Comparison of ENCODE assay signal across 1 cellular context in genomic region chr17:7915611-7916382, GRCh38.
TF ChIP-seq lines count a peak whose summit lies in the region.

TSS of gene RNF227 (minus strand) at chr17:7916289. CDS start at chr17:7916195, 94 bp downstream.

TF ChIP-seq in WTC11, 78 proteins besides CTCF, POLR2A, EP300 and RAD21 (continued from another document):
- TF ChIP-seq AFF4 (CRISPR knock-in tag; IDR thresholded peaks at IDR 0.05; ENCODE audit: borderline replicate concordance) (no peak), ZNF423 (CRISPR knock-in tag; IDR thresholded peaks at IDR 0.05) (no peak), MXD4 (CRISPR knock-in tag; IDR thresholded peaks at IDR 0.05; ENCODE audit: borderline replicate concordance) (no peak), JAZF1 (CRISPR knock-in tag; IDR thresholded peaks at IDR 0.05) (no peak), PREB (CRISPR knock-in tag; IDR thresholded peaks at IDR 0.05; ENCODE audit: borderline replicate concordance) (0 out of 2 replicates have a peak, but pooled peaks have one; percentile 2), NR3C1 (CRISPR knock-in tag; conservative IDR thresholded peaks at IDR 0.05; ENCODE audit: low read depth) (peak; percentile 95; the same call in 1 of the 2 replicates), ESRRA (CRISPR knock-in tag; IDR thresholded peaks at IDR 0.05; ENCODE audit: borderline replicate concordance) (peak; percentile 69; the same call in 1 of the 2 replicates), NR1H2 (CRISPR knock-in tag; IDR thresholded peaks at IDR 0.05) (peak; percentile 65; the same call in 1 of the 2 replicates), GABPB1 (CRISPR knock-in tag; IDR thresholded peaks at IDR 0.05) (peak; percentile 73; the same call in 1 of the 2 replicates), NR2C2 (CRISPR knock-in tag; IDR thresholded peaks at IDR 0.05) (peak; percentile 13; the same call in 1 of the 2 replicates), TCF7 (CRISPR knock-in tag; IDR thresholded peaks at IDR 0.05; ENCODE audit: low read depth) (peak; percentile 91; the same call in 1 of the 2 replicates), ETV6 (CRISPR knock-in tag; IDR thresholded peaks at IDR 0.05) (peak; percentile 85), FOXP1 (CRISPR knock-in tag; IDR thresholded peaks at IDR 0.05; ENCODE audit: borderline replicate concordance) (peak; percentile 99), RORB (CRISPR knock-in tag; IDR thresholded peaks at IDR 0.05) (no peak), ZNF281 (CRISPR knock-in tag; IDR thresholded peaks at IDR 0.05) (peak; percentile 90), ZNF121 (CRISPR knock-in tag; IDR thresholded peaks at IDR 0.05) (no peak), USF1 (CRISPR knock-in tag; IDR thresholded peaks at IDR 0.05) (peak; percentile 92), NFATC4 (CRISPR knock-in tag; IDR thresholded peaks at IDR 0.05) (no peak), ATF1 (CRISPR knock-in tag; IDR thresholded peaks at IDR 0.05) (0 out of 2 replicates have a peak, but pooled peaks have one; percentile 43), STAT6 (CRISPR knock-in tag; conservative IDR thresholded peaks at IDR 0.05; ENCODE audit: low read depth) (no peak), SOX15 (CRISPR knock-in tag; IDR thresholded peaks at IDR 0.05) (no peak), E2F5 (CRISPR knock-in tag; IDR thresholded peaks at IDR 0.05) (peak; percentile 69; the same call in 1 of the 2 replicates), SP1 (CRISPR knock-in tag; conservative IDR thresholded peaks at IDR 0.05) (peak; percentile 87), TEAD1 (CRISPR knock-in tag; IDR thresholded peaks at IDR 0.05) (peak; percentile 98)
- TF ChIP-seq, protein P1, sequence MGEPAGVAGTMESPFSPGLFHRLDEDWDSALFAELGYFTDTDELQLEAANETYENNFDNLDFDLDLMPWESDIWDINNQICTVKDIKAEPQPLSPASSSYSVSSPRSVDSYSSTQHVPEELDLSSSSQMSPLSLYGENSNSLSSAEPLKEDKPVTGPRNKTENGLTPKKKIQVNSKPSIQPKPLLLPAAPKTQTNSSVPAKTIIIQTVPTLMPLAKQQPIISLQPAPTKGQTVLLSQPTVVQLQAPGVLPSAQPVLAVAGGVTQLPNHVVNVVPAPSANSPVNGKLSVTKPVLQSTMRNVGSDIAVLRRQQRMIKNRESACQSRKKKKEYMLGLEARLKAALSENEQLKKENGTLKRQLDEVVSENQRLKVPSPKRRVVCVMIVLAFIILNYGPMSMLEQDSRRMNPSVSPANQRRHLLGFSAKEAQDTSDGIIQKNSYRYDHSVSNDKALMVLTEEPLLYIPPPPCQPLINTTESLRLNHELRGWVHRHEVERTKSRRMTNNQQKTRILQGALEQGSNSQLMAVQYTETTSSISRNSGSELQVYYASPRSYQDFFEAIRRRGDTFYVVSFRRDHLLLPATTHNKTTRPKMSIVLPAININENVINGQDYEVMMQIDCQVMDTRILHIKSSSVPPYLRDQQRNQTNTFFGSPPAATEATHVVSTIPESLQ (CRISPR knock-in tag; IDR thresholded peaks at IDR 0.05): peak; percentile 60; the same call in 1 of the 2 replicates
- TF ChIP-seq, protein P2, sequence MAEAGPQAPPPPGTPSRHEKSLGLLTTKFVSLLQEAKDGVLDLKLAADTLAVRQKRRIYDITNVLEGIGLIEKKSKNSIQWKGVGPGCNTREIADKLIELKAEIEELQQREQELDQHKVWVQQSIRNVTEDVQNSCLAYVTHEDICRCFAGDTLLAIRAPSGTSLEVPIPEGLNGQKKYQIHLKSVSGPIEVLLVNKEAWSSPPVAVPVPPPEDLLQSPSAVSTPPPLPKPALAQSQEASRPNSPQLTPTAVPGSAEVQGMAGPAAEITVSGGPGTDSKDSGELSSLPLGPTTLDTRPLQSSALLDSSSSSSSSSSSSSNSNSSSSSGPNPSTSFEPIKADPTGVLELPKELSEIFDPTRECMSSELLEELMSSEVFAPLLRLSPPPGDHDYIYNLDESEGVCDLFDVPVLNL (CRISPR knock-in tag; IDR thresholded peaks at IDR 0.05; ENCODE audit: borderline replicate concordance, low read depth): peak; percentile 85
- TF ChIP-seq, protein P3, sequence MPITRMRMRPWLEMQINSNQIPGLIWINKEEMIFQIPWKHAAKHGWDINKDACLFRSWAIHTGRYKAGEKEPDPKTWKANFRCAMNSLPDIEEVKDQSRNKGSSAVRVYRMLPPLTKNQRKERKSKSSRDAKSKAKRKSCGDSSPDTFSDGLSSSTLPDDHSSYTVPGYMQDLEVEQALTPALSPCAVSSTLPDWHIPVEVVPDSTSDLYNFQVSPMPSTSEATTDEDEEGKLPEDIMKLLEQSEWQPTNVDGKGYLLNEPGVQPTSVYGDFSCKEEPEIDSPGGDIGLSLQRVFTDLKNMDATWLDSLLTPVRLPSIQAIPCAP (CRISPR knock-in tag; IDR thresholded peaks at IDR 0.05): peak; percentile 90
- TF ChIP-seq, protein P4, sequence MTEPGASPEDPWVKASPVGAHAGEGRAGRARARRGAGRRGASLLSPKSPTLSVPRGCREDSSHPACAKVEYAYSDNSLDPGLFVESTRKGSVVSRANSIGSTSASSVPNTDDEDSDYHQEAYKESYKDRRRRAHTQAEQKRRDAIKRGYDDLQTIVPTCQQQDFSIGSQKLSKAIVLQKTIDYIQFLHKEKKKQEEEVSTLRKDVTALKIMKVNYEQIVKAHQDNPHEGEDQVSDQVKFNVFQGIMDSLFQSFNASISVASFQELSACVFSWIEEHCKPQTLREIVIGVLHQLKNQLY (CRISPR knock-in tag; IDR thresholded peaks at IDR 0.05): 0 out of 2 replicates have a peak, but pooled peaks have one; percentile 14
- TF ChIP-seq, protein P5, sequence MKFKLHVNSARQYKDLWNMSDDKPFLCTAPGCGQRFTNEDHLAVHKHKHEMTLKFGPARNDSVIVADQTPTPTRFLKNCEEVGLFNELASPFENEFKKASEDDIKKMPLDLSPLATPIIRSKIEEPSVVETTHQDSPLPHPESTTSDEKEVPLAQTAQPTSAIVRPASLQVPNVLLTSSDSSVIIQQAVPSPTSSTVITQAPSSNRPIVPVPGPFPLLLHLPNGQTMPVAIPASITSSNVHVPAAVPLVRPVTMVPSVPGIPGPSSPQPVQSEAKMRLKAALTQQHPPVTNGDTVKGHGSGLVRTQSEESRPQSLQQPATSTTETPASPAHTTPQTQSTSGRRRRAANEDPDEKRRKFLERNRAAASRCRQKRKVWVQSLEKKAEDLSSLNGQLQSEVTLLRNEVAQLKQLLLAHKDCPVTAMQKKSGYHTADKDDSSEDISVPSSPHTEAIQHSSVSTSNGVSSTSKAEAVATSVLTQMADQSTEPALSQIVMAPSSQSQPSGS (CRISPR knock-in tag; IDR thresholded peaks at IDR 0.05; ENCODE audit: borderline replicate concordance, low read depth): peak; percentile 10
